In the genomic region with DNA sequence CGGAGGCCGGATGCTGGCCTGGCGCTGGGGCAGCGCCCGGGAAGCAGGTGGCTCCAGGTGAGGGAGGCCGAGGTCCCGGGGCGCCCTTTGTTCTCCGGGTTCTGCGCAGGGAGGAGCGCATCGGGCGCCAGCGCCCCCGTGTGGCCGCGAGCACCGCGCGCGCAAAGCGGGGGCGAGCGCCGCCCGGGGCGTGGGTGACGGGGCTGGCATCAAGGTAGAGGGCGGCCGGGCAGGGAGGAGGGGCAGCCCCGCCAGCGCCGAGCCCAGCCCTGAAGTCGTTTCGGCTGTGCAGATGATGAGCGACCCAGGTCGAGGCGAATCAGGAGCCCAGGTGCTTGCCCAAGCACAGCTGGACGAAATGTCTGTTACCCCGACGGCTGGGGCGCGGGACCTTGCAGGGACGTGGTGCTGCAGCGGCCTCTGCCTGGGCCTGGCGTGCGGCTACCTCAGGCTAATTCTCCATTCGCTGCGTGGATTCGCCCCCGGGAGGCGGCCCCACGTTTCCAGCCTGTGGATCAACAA, we compare ENCODE assay signal across 8 cellular contexts. TPM values are rescaled to one million over a fixed set of nuclear protein-coding genes. Genes with fewer than 3 reads are reported as not detected.
DNase-seq lines count a peak whose midpoint lies in the region; TF ChIP-seq lines count a peak whose summit lies in the region.

No MANE protein-coding gene starts in this region.

- no peaks in the 10 kb centered on the region for H3K36me3 Mint-ChIP-seq in activated T-cell treated with anti-CD3 and anti-CD28 coated beads, Interleukin-2, amount 50 U/mL, for 24 hours (ENCODE audit: low read depth)

- no peak overlapping the region for H3K27ac Mint-ChIP-seq in activated T-cell treated with anti-CD3 and anti-CD28 coated beads, Interleukin-2, amount 50 U/mL, for 24 hours

- H3K27me3 ChIP-seq in BE2C (no peaks in the 10 kb centered on the region), right atrium auricular region (no peaks in the 10 kb centered on the region), sigmoid colon (no peaks in the 10 kb centered on the region)

- TF ChIP-seq CTCF in BE2C (IDR thresholded peaks at IDR 0.05; ENCODE audit: low read depth, low read length) = peak; percentile 58
- peak; percentile 85 to 95 for TF ChIP-seq CTCF in right atrium auricular region (IDR thresholded peaks at IDR 0.05)
- TF ChIP-seq CTCF in sigmoid colon (IDR thresholded peaks at IDR 0.05) = peak; percentile 32 to 96 (median 64)

- no peaks in the 10 kb centered on the region for H3K4me1 Mint-ChIP-seq in activated T-cell treated with anti-CD3 and anti-CD28 coated beads, Interleukin-2, amount 50 U/mL, for 24 hours (ENCODE audit: low read depth)

- no peak for TF ChIP-seq EP300 in sigmoid colon (IDR thresholded peaks at IDR 0.05)

- no peak overlapping the region for H3K27ac ChIP-seq in right atrium auricular region
- peak overlapping the region in 2 of 4 donors; percentile 6 to 45 for H3K27ac ChIP-seq in sigmoid colon

- H3K9me3 Mint-ChIP-seq in activated T-cell treated with anti-CD3 and anti-CD28 coated beads, Interleukin-2, amount 50 U/mL, for 24 hours = no peaks in the 10 kb centered on the region

- no peak overlapping the region for H3K4me3 Mint-ChIP-seq in activated T-cell treated with anti-CD3 and anti-CD28 coated beads, Interleukin-2, amount 50 U/mL, for 24 hours

- no peak for TF ChIP-seq POLR2A in sigmoid colon (IDR thresholded peaks at IDR 0.05)

- H3K9me3 ChIP-seq in BE2C (no peaks in the 10 kb centered on the region), right atrium auricular region (no peaks in the 10 kb centered on the region), sigmoid colon (no peaks in the 10 kb centered on the region)

- H3K4me3 ChIP-seq in BE2C (ENCODE audit: low read depth, low read length) (peak overlapping the region; percentile 52), right atrium auricular region (peak overlapping the region; percentile 30 to 47), sigmoid colon (peak overlapping the region; percentile 26 to 46 (median 34))
- H3K4me3 ChIP-seq in Jurkat, Clone E6-1 (ENCODE audit: low read length) = no peak overlapping the region

- DNase-seq in BE2C (peak; percentile 50), GM19238 (ENCODE audit: insufficient read length, low spot score) (peak; percentile 59), right atrium auricular region (ENCODE audit: low spot score) (no peak), sigmoid colon (peak; percentile 71), NCI-H2107 (lab: John Stamatoyannopoulos, UW) (no peak), activated gamma-delta T cell treated with Interleukin-2 at 50 U/mL for 16 hours (no peak)
- peak; percentile 4 for DNase-seq in Jurkat, Clone E6-1 (ENCODE audit: low read depth, low spot score)
- DNase-seq in activated T-cell treated with anti-CD3 and anti-CD28 coated beads, Interleukin-2, amount 50 U/mL, for 24 hours = peak; percentile 56

- peaks cover 55% of the 10 kb centered on the region for H3K27me3 Mint-ChIP-seq in activated T-cell treated with anti-CD3 and anti-CD28 coated beads, Interleukin-2, amount 50 U/mL, for 24 hours

- H3K36me3 ChIP-seq in BE2C (no peaks in the 10 kb centered on the region), right atrium auricular region (no peaks in the 10 kb centered on the region), sigmoid colon (no peaks in the 10 kb centered on the region)

- intact Hi-C loops in sigmoid colon (cut with DNase I) = loop anchor here (5.0 kb wide), 1 partner anchor 129 kb away; no protein-coding TSS in a partner anchor

- WGBS in sigmoid colon, 2 donors = 3 to 11% methylated on average over 53 of the region's 53 CpGs

- H3K4me1 ChIP-seq in BE2C (peaks cover 6% of the 10 kb centered on the region), right atrium auricular region (peaks cover 0 to 7% of the 10 kb centered on the region in 2 donors), sigmoid colon (peaks cover 0 to 13% (median 4%) of the 10 kb centered on the region in 4 donors)

RNA-seq across cellular contexts. Expression of gene FGFR2, which starts 10.5 kb away (rescaled TPM):
- polyA plus RNA-seq in BE2C (2012; ENCODE audit: insufficient read depth, insufficient read length, low read depth) = 0.77 TPM
- 1.7 TPM for polyA plus RNA-seq in Jurkat, Clone E6-1 (2012; ENCODE audit: insufficient read depth, insufficient read length)
- total RNA-seq in right atrium auricular region (10 to 100 TPM in 1 of 2 donors, 1 to 10 TPM in 1; 2.8 to 19.0 TPM), sigmoid colon (100 to 1,000 TPM in 3 of 4 donors, 10 to 100 TPM in 1; 71.5 to 143 (median 112) TPM)
- 10 to 100 TPM in 2 of 3 donors, 1 to 10 TPM in 1; 5.1 to 20.4 (median 11.4) TPM for polyA plus RNA-seq in sigmoid colon

Comparison
In these comparisons a context has a peak if more than half of its experiments do, and no peak if none do; other contexts are left out.
1. DNase-seq: peak in BE2C (single experiment), GM19238 (single experiment), Jurkat, Clone E6-1 (single experiment), activated T-cell treated with anti-CD3 and anti-CD28 coated beads, Interleukin-2, amount 50 U/mL, for 24 hours (single experiment) and sigmoid colon (single experiment); none in right atrium auricular region (single experiment), NCI-H2107 (single experiment) and activated gamma-delta T cell treated with Interleukin-2 at 50 U/mL for 16 hours (single experiment).
2. Peak in every context shown above with its lines, with median percentiles within 50 percentile points of each other: CTCF ChIP-seq.